ENCODE assay signal across 8 cellular contexts in the genomic region with DNA sequence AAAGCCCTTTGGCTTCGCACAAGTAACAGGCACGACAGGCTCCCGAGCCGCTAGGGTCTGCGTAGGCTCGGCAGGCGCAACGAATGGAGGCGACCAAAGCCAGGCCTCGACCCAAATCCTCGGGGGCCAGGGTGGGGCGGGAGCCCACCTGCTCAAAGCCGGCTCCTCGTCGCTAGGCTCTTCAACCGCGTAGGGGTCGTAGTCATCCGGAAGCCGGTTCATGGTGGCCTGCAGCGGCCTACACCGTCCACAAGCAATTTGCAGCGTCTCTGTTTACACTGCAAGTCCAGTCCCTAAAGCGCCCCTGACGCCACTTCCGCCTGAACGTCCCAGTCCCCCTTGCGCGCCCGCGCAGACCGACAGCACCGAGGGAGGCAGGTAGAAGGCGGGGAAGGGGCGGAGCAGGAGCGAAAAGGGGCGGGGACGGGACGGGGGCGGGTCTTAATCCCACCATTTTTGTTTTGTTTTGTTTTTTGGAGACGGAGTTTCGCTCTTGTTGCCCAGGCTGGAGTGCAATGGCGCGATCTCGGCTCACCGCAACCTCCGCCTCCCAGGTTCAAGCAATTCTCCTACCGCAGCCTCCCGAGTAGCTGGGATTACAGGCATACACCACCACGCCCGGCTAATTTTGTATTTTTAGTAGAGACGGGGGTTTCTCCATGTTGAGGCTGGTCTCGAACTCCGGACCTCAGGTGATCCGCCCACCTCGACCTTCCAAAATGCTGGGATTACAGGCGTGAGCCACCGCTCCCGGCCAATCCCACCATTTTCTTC. TPM values are rescaled to one million over a fixed set of nuclear protein-coding genes. Genes with fewer than 3 reads are reported as not detected.
DNase-seq lines count a peak whose midpoint lies in the region; ATAC-seq and TF ChIP-seq lines count a peak whose summit lies in the region.

A gene with protein sequence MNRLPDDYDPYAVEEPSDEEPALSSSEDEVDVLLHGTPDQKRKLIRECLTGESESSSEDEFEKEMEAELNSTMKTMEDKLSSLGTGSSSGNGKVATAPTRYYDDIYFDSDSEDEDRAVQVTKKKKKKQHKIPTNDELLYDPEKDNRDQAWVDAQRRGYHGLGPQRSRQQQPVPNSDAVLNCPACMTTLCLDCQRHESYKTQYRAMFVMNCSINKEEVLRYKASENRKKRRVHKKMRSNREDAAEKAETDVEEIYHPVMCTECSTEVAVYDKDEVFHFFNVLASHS (minus strand): TSS at position 295 of the 774 bp plus-strand sequence. CDS start 73 bp downstream, at position 222.

- peaks cover 10% of the 10 kb centered on the region for H3K4me1 Mint-ChIP-seq in activated T-helper 17 cell treated with anti-CD3 and anti-CD28 coated beads, Interleukin-2, amount 50 U/mL, for 72 hours
- H3K4me1 Mint-ChIP-seq in osteocyte (ENCODE audit: unreplicated experiment) = peaks cover 22% of the 10 kb centered on the region

- peak; percentile 99 for ATAC-seq in activated T-helper 17 cell treated with anti-CD3 and anti-CD28 coated beads, Interleukin-2, amount 50 U/mL, for 72 hours (replicated peaks)
- ATAC-seq in gastroesophageal sphincter = peak; percentile 100

- peak; percentile 97 for DNase-seq in ELF-1 (ENCODE audit: low read depth, low spot score)
- DNase-seq in H4 (ENCODE audit: low spot score) = peak; percentile 97
- DNase-seq in MG63 = peak; percentile 93
- peak; percentile 99 for DNase-seq in osteocyte (ENCODE audit: extremely low spot score, unreplicated experiment)
- DNase-seq in tibial artery = peak; percentile 99
- DNase-seq in NCI-H1092 (lab: John Stamatoyannopoulos, UW) = no peak

- peak within 1 kb of the TSS; percentile 99 for H3K27ac Mint-ChIP-seq in activated T-helper 17 cell treated with anti-CD3 and anti-CD28 coated beads, Interleukin-2, amount 50 U/mL, for 72 hours
- H3K27ac Mint-ChIP-seq in osteocyte (ENCODE audit: unreplicated experiment) = peak within 1 kb of the TSS; percentile 99

- TF ChIP-seq CTCF in gastroesophageal sphincter (IDR thresholded peaks at IDR 0.05) (peak in 2 of 4 experiments; percentile 20 to 21), osteocyte (IDR thresholded peaks at IDR 0.05) (no peak), tibial artery (IDR thresholded peaks at IDR 0.05) (peak in 1 of 2 experiments; percentile 25)

- H3K4me1 ChIP-seq in gastroesophageal sphincter (peaks cover 0 to 36% (median 17%) of the 10 kb centered on the region in 3 donors), tibial artery (peaks cover 0 to 28% (median 18%) of the 10 kb centered on the region in 4 donors)

- H3K36me3 Mint-ChIP-seq in activated T-helper 17 cell treated with anti-CD3 and anti-CD28 coated beads, Interleukin-2, amount 50 U/mL, for 72 hours (ENCODE audit: low read depth) = peaks cover 40% of the 10 kb centered on the region
- H3K36me3 Mint-ChIP-seq in osteocyte (ENCODE audit: unreplicated experiment) = peaks cover 6% of the 10 kb centered on the region

- H3K27me3 ChIP-seq in MG63 (no peaks in the 10 kb centered on the region), gastroesophageal sphincter (no peaks in the 10 kb centered on the region), tibial artery (no peaks in the 10 kb centered on the region)

- H3K4me3 Mint-ChIP-seq in activated T-helper 17 cell treated with anti-CD3 and anti-CD28 coated beads, Interleukin-2, amount 50 U/mL, for 72 hours = peak within 1 kb of the TSS; percentile 99
- H3K4me3 Mint-ChIP-seq in osteocyte (ENCODE audit: unreplicated experiment) = peak within 1 kb of the TSS; percentile 97

- H3K27ac ChIP-seq in gastroesophageal sphincter (peak within 1 kb of the TSS; percentile 90 to 93 (median 92)), tibial artery (peak within 1 kb of the TSS; percentile 91 to 96)

- TF ChIP-seq EP300 in gastroesophageal sphincter (IDR thresholded peaks at IDR 0.05) = no peak

- no peaks in the 10 kb centered on the region for H3K27me3 Mint-ChIP-seq in activated T-helper 17 cell treated with anti-CD3 and anti-CD28 coated beads, Interleukin-2, amount 50 U/mL, for 72 hours
- no peaks in the 10 kb centered on the region for H3K27me3 Mint-ChIP-seq in osteocyte (ENCODE audit: unreplicated experiment)

- H3K36me3 ChIP-seq in MG63 (peaks cover 2% of the 10 kb centered on the region; the same call in 1 of the 2 replicates), gastroesophageal sphincter (peaks cover 0 to 30% of the 10 kb centered on the region in 2 donors), tibial artery (peaks cover 7 to 16% (median 13%) of the 10 kb centered on the region in 3 donors)

- intact Hi-C loops in tibial artery (cut with DNase I; ENCODE audit: low total_unique reads) = loop anchor here (10.0 kb wide), 3 partner anchors 75 to 335 kb away; a partner anchor contains a TSS

- H3K4me3 ChIP-seq in MG63 (peak within 1 kb of the TSS; percentile 85), gastroesophageal sphincter (peak within 1 kb of the TSS; percentile 69 to 81), tibial artery (peak within 1 kb of the TSS; percentile 69 to 88)

- H3K9me3 Mint-ChIP-seq in activated T-helper 17 cell treated with anti-CD3 and anti-CD28 coated beads, Interleukin-2, amount 50 U/mL, for 72 hours = no peaks in the 10 kb centered on the region
- no peaks in the 10 kb centered on the region for H3K9me3 Mint-ChIP-seq in osteocyte (ENCODE audit: unreplicated experiment)

- WGBS in gastroesophageal sphincter (ENCODE audit: low coverage in 1 of 2), 2 donors = 11 to 14% methylated on average over 7 to 10 of the region's 59 CpGs

- peak; percentile 90 for TF ChIP-seq POLR2A in gastroesophageal sphincter (IDR thresholded peaks at IDR 0.05)

- H3K9me3 ChIP-seq in MG63 (no peaks in the 10 kb centered on the region), gastroesophageal sphincter (no peaks in the 10 kb centered on the region), tibial artery (no peaks in the 10 kb centered on the region)

RNA-seq across cellular contexts. Expression of the gene that starts here (rescaled TPM):
- 60.1 and 60.2 TPM in 2 replicates for total RNA-seq in H4 (2014; rRNA removed; shearing (Covaris generic))
- total RNA-seq in MG63 (2014; rRNA removed; shearing (Covaris generic); ENCODE audit: low replicate concordance) = 26.5 and 28.7 TPM in 2 replicates
- total RNA-seq in activated T-helper 17 cell treated with anti-CD3 and anti-CD28 coated beads, Interleukin-2, amount 50 U/mL, for 72 hours = 10 to 100 TPM; 33.6 to 46.9 TPM
- total RNA-seq in gastroesophageal sphincter = 10 to 100 TPM; 24.3 to 43.1 (median 37.5) TPM
- 38.3 and 42.0 TPM in 2 replicates for total RNA-seq in osteocyte
